Comparison of ENCODE assay signal across 1 cellular context in the genomic region with DNA sequence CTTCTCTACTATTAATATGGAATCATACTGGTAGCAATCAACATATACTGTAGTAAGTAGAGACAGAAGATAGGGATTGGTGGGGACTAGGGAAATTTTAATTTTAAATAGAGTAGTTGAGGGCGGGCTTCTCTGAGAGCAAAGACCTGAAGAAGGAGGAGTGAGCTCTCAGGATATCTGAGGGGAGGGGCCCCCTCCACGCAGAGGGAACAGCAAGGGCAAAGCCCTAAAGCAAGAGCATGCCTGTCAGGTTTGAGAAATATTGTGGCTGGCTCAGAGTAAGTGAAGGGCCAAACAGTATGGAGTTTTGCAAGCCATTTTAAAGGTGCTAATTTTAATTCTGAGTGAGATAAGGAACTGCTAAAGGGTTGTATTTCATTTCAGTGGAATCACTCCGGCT.
TF ChIP-seq lines count a peak whose summit lies in the region.

No MANE protein-coding gene starts in this region.

TF ChIP-seq in GM23338, 12 proteins besides CTCF, POLR2A, EP300 and RAD21 (continued from another document):
- TF ChIP-seq, protein P1, sequence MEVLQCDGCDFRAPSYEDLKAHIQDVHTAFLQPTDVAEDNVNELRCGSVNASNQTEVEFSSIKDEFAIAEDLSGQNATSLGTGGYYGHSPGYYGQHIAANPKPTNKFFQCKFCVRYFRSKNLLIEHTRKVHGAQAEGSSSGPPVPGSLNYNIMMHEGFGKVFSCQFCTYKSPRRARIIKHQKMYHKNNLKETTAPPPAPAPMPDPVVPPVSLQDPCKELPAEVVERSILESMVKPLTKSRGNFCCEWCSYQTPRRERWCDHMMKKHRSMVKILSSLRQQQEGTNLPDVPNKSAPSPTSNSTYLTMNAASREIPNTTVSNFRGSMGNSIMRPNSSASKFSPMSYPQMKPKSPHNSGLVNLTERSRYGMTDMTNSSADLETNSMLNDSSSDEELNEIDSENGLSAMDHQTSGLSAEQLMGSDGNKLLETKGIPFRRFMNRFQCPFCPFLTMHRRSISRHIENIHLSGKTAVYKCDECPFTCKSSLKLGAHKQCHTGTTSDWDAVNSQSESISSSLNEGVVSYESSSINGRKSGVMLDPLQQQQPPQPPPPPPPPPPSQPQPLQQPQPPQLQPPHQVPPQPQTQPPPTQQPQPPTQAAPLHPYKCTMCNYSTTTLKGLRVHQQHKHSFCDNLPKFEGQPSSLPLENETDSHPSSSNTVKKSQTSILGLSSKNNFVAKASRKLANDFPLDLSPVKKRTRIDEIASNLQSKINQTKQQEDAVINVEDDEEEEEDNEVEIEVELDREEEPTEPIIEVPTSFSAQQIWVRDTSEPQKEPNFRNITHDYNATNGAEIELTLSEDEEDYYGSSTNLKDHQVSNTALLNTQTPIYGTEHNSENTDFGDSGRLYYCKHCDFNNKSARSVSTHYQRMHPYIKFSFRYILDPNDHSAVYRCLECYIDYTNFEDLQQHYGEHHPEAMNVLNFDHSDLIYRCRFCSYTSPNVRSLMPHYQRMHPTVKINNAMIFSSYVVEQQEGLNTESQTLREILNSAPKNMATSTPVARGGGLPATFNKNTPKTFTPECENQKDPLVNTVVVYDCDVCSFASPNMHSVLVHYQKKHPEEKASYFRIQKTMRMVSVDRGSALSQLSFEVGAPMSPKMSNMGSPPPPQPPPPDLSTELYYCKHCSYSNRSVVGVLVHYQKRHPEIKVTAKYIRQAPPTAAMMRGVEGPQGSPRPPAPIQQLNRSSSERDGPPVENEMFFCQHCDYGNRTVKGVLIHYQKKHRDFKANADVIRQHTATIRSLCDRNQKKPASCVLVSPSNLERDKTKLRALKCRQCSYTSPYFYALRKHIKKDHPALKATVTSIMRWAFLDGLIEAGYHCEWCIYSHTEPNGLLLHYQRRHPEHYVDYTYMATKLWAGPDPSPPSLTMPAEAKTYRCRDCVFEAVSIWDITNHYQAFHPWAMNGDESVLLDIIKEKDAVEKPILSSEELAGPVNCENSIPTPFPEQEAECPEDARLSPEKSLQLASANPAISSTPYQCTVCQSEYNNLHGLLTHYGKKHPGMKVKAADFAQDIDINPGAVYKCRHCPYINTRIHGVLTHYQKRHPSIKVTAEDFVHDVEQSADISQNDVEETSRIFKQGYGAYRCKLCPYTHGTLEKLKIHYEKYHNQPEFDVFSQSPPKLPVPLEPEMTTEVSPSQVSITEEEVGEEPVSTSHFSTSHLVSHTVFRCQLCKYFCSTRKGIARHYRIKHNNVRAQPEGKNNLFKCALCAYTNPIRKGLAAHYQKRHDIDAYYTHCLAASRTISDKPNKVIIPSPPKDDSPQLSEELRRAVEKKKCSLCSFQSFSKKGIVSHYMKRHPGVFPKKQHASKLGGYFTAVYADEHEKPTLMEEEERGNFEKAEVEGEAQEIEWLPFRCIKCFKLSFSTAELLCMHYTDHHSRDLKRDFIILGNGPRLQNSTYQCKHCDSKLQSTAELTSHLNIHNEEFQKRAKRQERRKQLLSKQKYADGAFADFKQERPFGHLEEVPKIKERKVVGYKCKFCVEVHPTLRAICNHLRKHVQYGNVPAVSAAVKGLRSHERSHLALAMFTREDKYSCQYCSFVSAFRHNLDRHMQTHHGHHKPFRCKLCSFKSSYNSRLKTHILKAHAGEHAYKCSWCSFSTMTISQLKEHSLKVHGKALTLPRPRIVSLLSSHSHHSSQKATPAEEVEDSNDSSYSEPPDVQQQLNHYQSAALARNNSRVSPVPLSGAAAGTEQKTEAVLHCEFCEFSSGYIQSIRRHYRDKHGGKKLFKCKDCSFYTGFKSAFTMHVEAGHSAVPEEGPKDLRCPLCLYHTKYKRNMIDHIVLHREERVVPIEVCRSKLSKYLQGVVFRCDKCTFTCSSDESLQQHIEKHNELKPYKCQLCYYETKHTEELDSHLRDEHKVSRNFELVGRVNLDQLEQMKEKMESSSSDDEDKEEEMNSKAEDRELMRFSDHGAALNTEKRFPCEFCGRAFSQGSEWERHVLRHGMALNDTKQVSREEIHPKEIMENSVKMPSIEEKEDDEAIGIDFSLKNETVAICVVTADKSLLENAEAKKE (CRISPR knock-in tag; IDR thresholded peaks at IDR 0.05): no peak
- TF ChIP-seq CREB1 (CRISPR knock-in tag; IDR thresholded peaks at IDR 0.05; ENCODE audit: low read depth) (no peak), STAT1 (IDR thresholded peaks at IDR 0.05; ENCODE audit: unreplicated experiment) (no peak), EZH2phosphoT487 (IDR thresholded peaks at IDR 0.05; ENCODE audit: unreplicated experiment) (no peak)
